2 cellular contexts compared by ENCODE assay signal in the genomic region with DNA sequence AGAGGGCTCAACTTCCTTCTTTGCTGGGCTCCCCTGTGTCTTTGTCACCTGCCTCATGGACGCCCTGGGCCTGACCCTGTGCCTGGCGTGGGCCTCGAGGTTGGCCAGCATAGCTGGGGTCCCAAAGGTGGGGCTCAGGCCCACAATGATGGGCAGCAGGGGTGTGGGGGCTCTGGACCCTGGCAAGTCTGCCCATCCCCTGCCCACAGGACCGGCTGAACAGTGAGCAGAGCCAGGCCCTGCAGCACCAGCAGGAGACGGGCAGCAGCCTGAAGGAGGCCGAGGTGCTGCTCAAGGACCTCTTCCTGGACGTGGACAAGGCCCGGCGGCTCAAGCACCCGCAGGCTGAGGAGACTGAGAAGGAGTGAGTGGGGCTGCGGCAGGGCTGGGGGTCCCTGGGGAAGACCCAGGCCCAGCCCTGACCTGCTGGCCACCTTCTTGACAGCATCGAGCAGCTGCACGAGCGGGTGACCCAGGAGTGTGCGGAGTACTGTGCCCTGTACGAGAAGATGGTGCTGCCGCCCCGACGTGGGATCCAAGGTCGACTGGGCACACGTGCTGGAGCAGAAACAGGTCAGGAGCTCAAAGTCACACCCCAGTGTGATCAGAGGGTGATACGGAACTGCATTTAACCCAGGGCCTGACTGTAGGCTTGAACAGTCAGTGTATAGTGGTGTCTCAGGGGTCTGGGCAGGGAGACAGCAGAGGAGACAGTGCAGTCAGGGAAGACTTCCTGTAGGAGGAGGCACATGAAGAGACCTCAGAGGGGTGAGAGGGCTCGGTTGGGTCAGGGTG.
TF ChIP-seq lines count a peak whose summit lies in the region.

No MANE protein-coding gene starts in this region.

TF ChIP-seq in A549, 52 proteins besides CTCF, POLR2A, EP300 and RAD21:
- TF ChIP-seq ZFP36 (IDR thresholded peaks at IDR 0.05; ENCODE audit: borderline replicate concordance, partially characterized antibody), result peak; percentile 91
- TF ChIP-seq RNF2 (IDR thresholded peaks at IDR 0.05; ENCODE audit: borderline replicate concordance, low read depth), result no peak

TF ChIP-seq in H1, 55 proteins besides CTCF, POLR2A, EP300 and RAD21:
- no peak for TF ChIP-seq KDM1A (IDR thresholded peaks at IDR 0.05; ENCODE audit: borderline replicate concordance, low read length)
- TF ChIP-seq EZH2 (IDR thresholded peaks at IDR 0.05; ENCODE audit: low read depth, low read length, severe bottlenecking), result no peak
- no peak for TF ChIP-seq JUN (IDR thresholded peaks at IDR 0.05; ENCODE audit: low read depth, low read length)
- no peak for TF ChIP-seq BACH1 (IDR thresholded peaks at IDR 0.05; ENCODE audit: low read length)
- no peak for TF ChIP-seq CBX5 (IDR thresholded peaks at IDR 0.05; ENCODE audit: low read depth, low read length)
- TF ChIP-seq, protein P1, sequence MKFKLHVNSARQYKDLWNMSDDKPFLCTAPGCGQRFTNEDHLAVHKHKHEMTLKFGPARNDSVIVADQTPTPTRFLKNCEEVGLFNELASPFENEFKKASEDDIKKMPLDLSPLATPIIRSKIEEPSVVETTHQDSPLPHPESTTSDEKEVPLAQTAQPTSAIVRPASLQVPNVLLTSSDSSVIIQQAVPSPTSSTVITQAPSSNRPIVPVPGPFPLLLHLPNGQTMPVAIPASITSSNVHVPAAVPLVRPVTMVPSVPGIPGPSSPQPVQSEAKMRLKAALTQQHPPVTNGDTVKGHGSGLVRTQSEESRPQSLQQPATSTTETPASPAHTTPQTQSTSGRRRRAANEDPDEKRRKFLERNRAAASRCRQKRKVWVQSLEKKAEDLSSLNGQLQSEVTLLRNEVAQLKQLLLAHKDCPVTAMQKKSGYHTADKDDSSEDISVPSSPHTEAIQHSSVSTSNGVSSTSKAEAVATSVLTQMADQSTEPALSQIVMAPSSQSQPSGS (IDR thresholded peaks at IDR 0.05; ENCODE audit: low read length), result no peak
- no peak for TF ChIP-seq RFX5 (IDR thresholded peaks at IDR 0.05; ENCODE audit: borderline replicate concordance, low read depth, low read length)
- TF ChIP-seq SIX5 (IDR thresholded peaks at IDR 0.05; ENCODE audit: low read depth, low read length), result no peak
- TF ChIP-seq YY1 (IDR thresholded peaks at IDR 0.05; ENCODE audit: low read depth, low read length), result no peak
- no peak for TF ChIP-seq SP2 (IDR thresholded peaks at IDR 0.05; ENCODE audit: low read length)
- TF ChIP-seq SIN3A (conservative IDR thresholded peaks at IDR 0.05 in 1 of 2, IDR thresholded peaks at IDR 0.05 in 1 of 2; ENCODE audit: low read depth in 1 of 2, low read length in 2 of 2), result no peak
